In genomic region chr11:60924110-60924905, GRCh38 we compare ENCODE assay signal across 8 cellular contexts. TPM values are rescaled to one million over a fixed set of nuclear protein-coding genes. Genes with fewer than 3 reads are reported as not detected.
A peak's percentile ranks its signal among the peaks of the same experiment; 100 is the strongest.
DNase-seq lines count a peak whose midpoint lies in the region; ATAC-seq and TF ChIP-seq lines count a peak whose summit lies in the region.

Gene TMEM132A (plus strand): TSS chr11:60924460. CDS start chr11:60924634, 174 bp downstream.

- peaks cover 4% of the 10 kb centered on the region for H3K4me1 Mint-ChIP-seq in T-helper 2 cell treated with Interferon-gamma antibody and Interleukin-4, amounts not matched to agents 5 μg/mL and 100 μg/mL, for 36 hours (ENCODE audit: low read depth)

- peaks cover 28% of the 10 kb centered on the region for H3K27me3 Mint-ChIP-seq in T-helper 2 cell treated with Interferon-gamma antibody and Interleukin-4, amounts not matched to agents 5 μg/mL and 100 μg/mL, for 36 hours (ENCODE audit: low read depth)

- H3K27ac Mint-ChIP-seq in T-helper 2 cell treated with Interferon-gamma antibody and Interleukin-4, amounts not matched to agents 5 μg/mL and 100 μg/mL, for 36 hours: no peak within 1 kb of the TSS

- no peak for DNase-seq in T-helper 2 cell treated with Interferon-gamma antibody and Interleukin-4, amounts not matched to agents 5 μg/mL and 100 μg/mL, for 36 hours (ENCODE audit: low spot score)
- DNase-seq in T-helper 2 cell (no peak), HuH-7 (ENCODE audit: low spot score) (peak; percentile 100), RPMI7951 (ENCODE audit: low read depth) (peak; percentile 75), colonic mucosa (peak; percentile 83), kidney tubule cell (ENCODE audit: low spot score) (peak; percentile 84), spleen (peak; percentile 87)

- intact Hi-C loops in colonic mucosa (cut with DNase I) (loop anchor here (5.0 kb wide), 1 partner anchor 198 kb away; no protein-coding TSS in a partner anchor), spleen (cut with DNase I; ENCODE audit: low total_unique reads) (no loop called here)

- H3K27ac ChIP-seq in colonic mucosa (no peak within 1 kb of the TSS), spleen (peak within 1 kb of the TSS in 2 of 8 donors; percentile 21 to 53)

- peaks cover 22% of the 10 kb centered on the region for H3K36me3 Mint-ChIP-seq in T-helper 2 cell treated with Interferon-gamma antibody and Interleukin-4, amounts not matched to agents 5 μg/mL and 100 μg/mL, for 36 hours (ENCODE audit: low read depth)

- peak within 1 kb of the TSS; percentile 59 for H3K4me3 Mint-ChIP-seq in T-helper 2 cell treated with Interferon-gamma antibody and Interleukin-4, amounts not matched to agents 5 μg/mL and 100 μg/mL, for 36 hours

- H3K36me3 ChIP-seq in colonic mucosa (peaks cover 22% of the 10 kb centered on the region), spleen (peaks cover 8 to 44% (median 36%) of the 10 kb centered on the region in 6 donors)

- peak within 1 kb of the TSS; percentile 44 to 51 for H3K9ac ChIP-seq in colonic mucosa (ENCODE audit: low read depth in 2 of 2, low read length in 2 of 2)

- H3K9me3 Mint-ChIP-seq in T-helper 2 cell treated with Interferon-gamma antibody and Interleukin-4, amounts not matched to agents 5 μg/mL and 100 μg/mL, for 36 hours: no peaks in the 10 kb centered on the region

- no peaks in the 10 kb centered on the region for H3K4me1 ChIP-seq in colonic mucosa
- peaks cover 14 to 43% (median 34%) of the 10 kb centered on the region in 6 donors for H3K4me1 ChIP-seq in spleen

- TF ChIP-seq POLR2A in spleen (IDR thresholded peaks at IDR 0.05): no peak

- TF ChIP-seq CTCF in colonic mucosa (IDR thresholded peaks at IDR 0.05) (no peak), spleen (IDR thresholded peaks at IDR 0.05 in 8 of 11, conservative IDR thresholded peaks at IDR 0.05 in 3 of 11) (no peak)

- H3K9me3 ChIP-seq in colonic mucosa (no peaks in the 10 kb centered on the region), spleen (no peaks in the 10 kb centered on the region)

- H3K27me3 ChIP-seq in colonic mucosa (peaks cover 11% of the 10 kb centered on the region), spleen (replicated peaks in 1 of 7) (peaks cover 0 to 35% (median 15%) of the 10 kb centered on the region in 7 donors)

- 0 to 5% (median 1%) methylated on average over 42 to 69 of the region's 69 CpGs for WGBS in spleen, 5 donors

- no peak for ATAC-seq in GM21825 (IDR thresholded peaks at IDR 0.05; ENCODE audit: unreplicated experiment)

- H3K4me3 ChIP-seq in colonic mucosa (peak within 1 kb of the TSS; percentile 65), spleen (peak within 1 kb of the TSS; percentile 37 to 85 (median 52))

RNA-seq across cellular contexts. Expression of gene TMEM132A, which starts in this region (rescaled TPM):
- total RNA-seq in RPMI7951 (2014; rRNA removed; shearing (Covaris generic)): 29.2 and 44.6 TPM in 2 replicates
- total RNA-seq in colonic mucosa: 10 to 100 TPM; 12.3 to 20.7 TPM
- 10 to 100 TPM in 4 of 7 donors, 1 to 10 TPM in 3; 5.6 to 15.6 (median 13.0) TPM for total RNA-seq in spleen
- 10 to 100 TPM in 1 of 3 donors, 1 to 10 TPM in 2; 5.7 to 11.4 (median 7.1) TPM for polyA plus RNA-seq in spleen

Comparison
In these comparisons a context has a peak if more than half of its experiments do, and no peak if none do; other contexts are left out.
1. DNase-seq: peak in HuH-7 (single experiment), RPMI7951 (single experiment), colonic mucosa (single experiment), kidney tubule cell (single experiment) and spleen (single experiment); none in T-helper 2 cell treated with Interferon-gamma antibody and Interleukin-4, amounts not matched to agents 5 μg/mL and 100 μg/mL, for 36 hours (single experiment) and T-helper 2 cell (0 of 5).